Comparison of ENCODE assay signal across 28 cellular contexts in genomic region chr18:35979112-35979511, GRCh38.
"Had no signal": no experiment of that assay in that cellular context is flagged by ENCODE, and none has a peak within 500 bp of the region (broad histone marks: within the 10 kb centered on the region; RNA-seq: fewer than 3 reads in every experiment).

No MANE protein-coding gene starts in this region.

- ATAC-seq: natural killer cell; psoas muscle; right cardiac atrium; sciatic nerve; stimulated activated memory B cell treated with anti-CD40 and anti-IgM and Interleukin-4, amounts not matched to agents 10 μg/mL and 1 μg/mL and 100 μg/mL, for 72 hours; stimulated activated naive CD8-positive, alpha-beta T cell treated with anti-CD3 and anti-CD28 coated beads, Interleukin-15, amount 100 ng/mL, for 72 hours; stimulated activated naive CD8-positive, alpha-beta T cell treated with anti-CD3 and anti-CD28 coated beads, Interleukin-15, Interleukin-2, amounts not matched to agents 100 U/mL and 50 U/mL, for 24 hours; upper lobe of right lung had no signal

- H2AFZ ChIP-seq: neural progenitor cell, parathyroid adenoma had no signal

- H3K4me2 ChIP-seq: neural progenitor cell, smooth muscle cell had no signal

- H3K9me3 ChIP-seq: ovary, psoas muscle, spleen, suprapubic skin, testis, tibial artery, transverse colon, upper lobe of right lung, uterus had no signal

- H3K79me2 ChIP-seq: parathyroid adenoma had no signal

- H3K4me1 ChIP-seq: testis, uterus had no signal

- H3K27me3 ChIP-seq: neural progenitor cell, ovary, spleen, suprapubic skin, testis, tibial artery, transverse colon, upper lobe of right lung, uterus had no signal

- H3K27ac ChIP-seq: neural progenitor cell, ovary, parathyroid adenoma, psoas muscle, skin epidermis, spleen, suprapubic skin, testis, tibial artery, transverse colon, upper lobe of right lung, uterus had no signal

- H3K36me3 ChIP-seq: ovary, uterus had no signal

- H3K9ac ChIP-seq: neural progenitor cell, parathyroid adenoma had no signal

- DNase-seq: natural killer cell; occipital lobe; ovary; posterior cingulate gyrus; psoas muscle; right cardiac atrium; spleen; stimulated activated CD4-positive, alpha-beta T cell treated with anti-CD3 and anti-CD28 coated beads, Interleukin-12 subunit alpha, Interleukin-12 subunit beta, amount 100 ng/mL, for 4 hours; stimulated activated CD4-positive, alpha-beta T cell treated with anti-CD3 and anti-CD28 coated beads, Interleukin-1b, Interleukin-23, amount 100 ng/mL, for 48 hours; stimulated activated CD4-positive, alpha-beta T cell treated with anti-CD3 and anti-CD28 coated beads, Interleukin-4, amount 100 ng/mL, for 1 hour; stimulated activated CD4-positive, alpha-beta T cell treated with anti-CD3 and anti-CD28 coated beads, Interleukin-4, amount 100 ng/mL, for 4 hours; stimulated activated CD8-positive, alpha-beta memory T cell treated with anti-CD3 and anti-CD28 coated beads, Interleukin-4, amount 100 ng/mL, for 48 hours; stimulated activated naive CD4-positive, alpha-beta T cell; stimulated activated naive CD8-positive, alpha-beta T cell treated with anti-CD3 and anti-CD28 coated beads, Interleukin-15, amount 100 ng/mL, for 72 hours; stimulated activated naive CD8-positive, alpha-beta T cell treated with anti-CD3 and anti-CD28 coated beads, Interleukin-15, Interleukin-2, amounts not matched to agents 100 U/mL and 50 U/mL, for 24 hours; substantia nigra; testis; tibial artery; transverse colon; upper lobe of right lung; uterus had no signal

- H3K4me3 ChIP-seq: neural progenitor cell, ovary, psoas muscle, skin epidermis, smooth muscle cell, spleen, suprapubic skin, testis, tibial artery, transverse colon, upper lobe of right lung, uterus had no signal
